Comparison of ENCODE assay signal across 1 cellular context in the genomic region with DNA sequence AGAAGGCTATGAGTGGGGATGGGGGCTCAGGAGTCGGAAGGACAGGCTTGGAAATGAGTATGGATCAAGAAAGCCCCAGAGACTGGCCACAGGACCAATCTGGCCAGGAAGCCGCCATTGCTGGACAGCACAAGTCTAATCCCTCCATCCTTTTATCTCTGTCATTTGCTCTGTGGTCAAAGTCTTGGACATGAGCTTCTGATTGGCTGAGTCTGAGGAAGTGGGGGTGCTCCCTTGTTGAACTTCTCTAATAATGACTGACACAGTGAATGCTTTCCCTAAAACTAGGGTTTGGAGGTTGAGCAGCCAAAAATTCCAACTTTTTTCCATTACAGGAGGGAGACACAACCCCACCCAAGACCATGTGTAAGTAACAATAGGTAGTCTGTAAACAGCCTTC.
TF ChIP-seq lines count a peak whose summit lies in the region.

No MANE protein-coding gene starts in this region.

TF ChIP-seq in K562, 482 proteins besides CTCF, POLR2A, EP300 and RAD21 (continued from another document):
- 0 out of 2 replicates have a peak, but pooled peaks have one; percentile 28 for TF ChIP-seq EHMT2 (IDR thresholded peaks at IDR 0.05)
- no peak for TF ChIP-seq ZNF23 (CRISPR knock-in tag; IDR thresholded peaks at IDR 0.05)
- no peak for TF ChIP-seq ETV5 (CRISPR knock-in tag; IDR thresholded peaks at IDR 0.05; ENCODE audit: low read depth)
- no peak for TF ChIP-seq ZNF584 (CRISPR knock-in tag; IDR thresholded peaks at IDR 0.05; ENCODE audit: low read depth)
- TF ChIP-seq, protein P1, sequence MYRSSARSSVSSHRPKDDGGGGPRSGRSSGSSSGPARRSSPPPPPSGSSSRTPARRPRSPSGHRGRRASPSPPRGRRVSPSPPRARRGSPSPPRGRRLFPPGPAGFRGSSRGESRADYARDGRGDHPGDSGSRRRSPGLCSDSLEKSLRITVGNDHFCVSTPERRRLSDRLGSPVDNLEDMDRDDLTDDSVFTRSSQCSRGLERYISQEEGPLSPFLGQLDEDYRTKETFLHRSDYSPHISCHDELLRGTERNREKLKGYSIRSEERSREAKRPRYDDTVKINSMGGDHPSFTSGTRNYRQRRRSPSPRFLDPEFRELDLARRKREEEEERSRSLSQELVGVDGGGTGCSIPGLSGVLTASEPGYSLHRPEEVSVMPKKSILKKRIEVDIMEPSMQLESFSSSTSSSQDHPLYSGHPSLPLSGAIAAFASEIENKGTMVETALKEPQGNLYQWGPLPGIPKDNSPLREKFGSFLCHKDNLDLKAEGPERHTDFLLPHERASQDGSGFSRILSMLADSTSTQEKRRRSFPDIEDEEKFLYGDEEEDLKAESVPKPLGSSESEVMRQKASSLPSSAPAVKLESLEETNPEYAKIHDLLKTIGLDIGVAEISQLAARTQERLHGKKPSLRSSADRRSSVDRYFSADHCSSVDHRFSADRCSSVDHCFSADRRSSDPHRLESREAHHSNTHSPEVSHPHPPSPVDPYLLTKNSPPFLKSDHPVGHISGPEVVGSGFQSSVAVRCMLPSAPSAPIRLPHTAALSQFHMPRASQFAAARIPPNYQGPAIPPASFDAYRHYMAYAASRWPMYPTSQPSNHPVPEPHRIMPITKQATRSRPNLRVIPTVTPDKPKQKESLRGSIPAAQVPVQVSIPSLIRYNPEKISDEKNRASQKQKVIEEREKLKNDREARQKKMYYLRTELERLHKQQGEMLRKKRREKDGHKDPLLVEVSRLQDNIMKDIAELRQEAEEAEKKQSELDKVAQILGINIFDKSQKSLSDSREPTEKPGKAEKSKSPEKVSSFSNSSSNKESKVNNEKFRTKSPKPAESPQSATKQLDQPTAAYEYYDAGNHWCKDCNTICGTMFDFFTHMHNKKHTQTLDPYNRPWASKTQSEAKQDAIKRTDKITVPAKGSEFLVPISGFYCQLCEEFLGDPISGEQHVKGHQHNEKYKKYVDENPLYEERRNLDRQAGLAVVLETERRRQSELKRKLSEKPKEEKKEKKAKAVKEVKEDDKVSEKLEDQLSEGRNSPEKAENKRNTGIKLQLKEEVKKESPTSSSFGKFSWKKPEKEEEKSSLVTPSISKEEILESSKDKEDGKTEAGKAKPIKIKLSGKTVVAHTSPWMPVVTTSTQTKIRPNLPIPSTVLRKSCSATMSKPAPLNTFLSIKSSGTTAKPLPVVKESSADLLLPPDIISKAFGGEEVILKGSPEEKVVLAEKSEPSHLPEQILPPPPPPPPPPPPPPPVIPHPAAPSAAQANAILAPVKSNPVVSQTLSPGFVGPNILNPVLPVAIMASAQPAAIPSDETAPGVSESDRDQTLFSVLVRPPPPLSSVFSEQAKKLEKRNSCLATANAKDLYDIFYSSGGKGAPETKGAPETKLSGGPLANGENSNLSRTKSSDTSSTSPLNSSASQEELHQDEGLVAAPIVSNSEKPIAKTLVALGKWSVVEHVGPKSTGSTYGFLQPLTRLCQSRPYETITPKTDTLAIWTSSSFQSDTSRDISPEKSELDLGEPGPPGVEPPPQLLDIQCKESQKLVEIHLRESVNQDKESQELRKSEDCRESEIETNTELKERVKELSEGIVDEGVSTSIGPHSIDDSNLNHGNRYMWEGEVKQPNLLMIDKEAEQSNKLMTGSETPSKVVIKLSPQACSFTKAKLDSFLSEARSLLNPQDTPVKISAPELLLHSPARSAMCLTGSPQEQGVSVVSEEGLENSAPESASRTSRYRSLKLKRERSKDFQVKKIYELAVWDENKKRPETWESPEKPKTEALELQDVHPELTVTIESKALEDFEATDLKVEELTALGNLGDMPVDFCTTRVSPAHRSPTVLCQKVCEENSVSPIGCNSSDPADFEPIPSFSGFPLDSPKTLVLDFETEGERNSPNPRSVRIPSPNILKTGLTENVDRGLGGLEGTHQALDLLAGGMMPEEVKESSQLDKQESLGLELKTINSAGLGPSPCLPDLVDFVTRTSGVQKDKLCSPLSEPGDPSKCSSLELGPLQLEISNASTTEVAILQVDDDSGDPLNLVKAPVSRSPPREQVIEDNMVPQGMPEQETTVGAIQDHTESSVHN (IDR thresholded peaks at IDR 0.05; ENCODE audit: borderline replicate concordance in 1 of 2, low read depth in 1 of 2) = no peak
- TF ChIP-seq NFYB (IDR thresholded peaks at IDR 0.05; ENCODE audit: extremely low read depth, insufficient read length) = peak; percentile 55
- TF ChIP-seq SPI1 (IDR thresholded peaks at IDR 0.05; ENCODE audit: borderline replicate concordance, low read depth, low read length) = peak; percentile 80; the same call in 1 of the 2 replicates
- TF ChIP-seq PKNOX1 (IDR thresholded peaks at IDR 0.05) = peak; percentile 53; the same call in 1 of the 2 replicates
- TF ChIP-seq, protein P2, sequence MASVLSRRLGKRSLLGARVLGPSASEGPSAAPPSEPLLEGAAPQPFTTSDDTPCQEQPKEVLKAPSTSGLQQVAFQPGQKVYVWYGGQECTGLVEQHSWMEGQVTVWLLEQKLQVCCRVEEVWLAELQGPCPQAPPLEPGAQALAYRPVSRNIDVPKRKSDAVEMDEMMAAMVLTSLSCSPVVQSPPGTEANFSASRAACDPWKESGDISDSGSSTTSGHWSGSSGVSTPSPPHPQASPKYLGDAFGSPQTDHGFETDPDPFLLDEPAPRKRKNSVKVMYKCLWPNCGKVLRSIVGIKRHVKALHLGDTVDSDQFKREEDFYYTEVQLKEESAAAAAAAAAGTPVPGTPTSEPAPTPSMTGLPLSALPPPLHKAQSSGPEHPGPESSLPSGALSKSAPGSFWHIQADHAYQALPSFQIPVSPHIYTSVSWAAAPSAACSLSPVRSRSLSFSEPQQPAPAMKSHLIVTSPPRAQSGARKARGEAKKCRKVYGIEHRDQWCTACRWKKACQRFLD (CRISPR knock-in tag; IDR thresholded peaks at IDR 0.05) = no peak
- TF ChIP-seq YY1 (IDR thresholded peaks at IDR 0.05; ENCODE audit: borderline replicate concordance in 1 of 3, control insufficient read depth in 1 of 3, extremely low read depth in 1 of 3, insufficient read depth in 3 of 3, insufficient read length in 1 of 3, insufficient replicate concordance in 2 of 3, low read depth in 1 of 3, low read length in 2 of 3) = peak in 1 of 3 experiments; percentile 59
- TF ChIP-seq MECOM (CRISPR knock-in tag; IDR thresholded peaks at IDR 0.05) = peak; percentile 68; the same call in 1 of the 2 replicates
- TF ChIP-seq CTBP1 (IDR thresholded peaks at IDR 0.05; ENCODE audit: borderline replicate concordance) = 0 out of 2 replicates have a peak, but pooled peaks have one; percentile 15
- TF ChIP-seq NR2C1 (IDR thresholded peaks at IDR 0.05) = no peak
- TF ChIP-seq NR2C1 (tag; IDR thresholded peaks at IDR 0.05) = no peak
- no peak for TF ChIP-seq SRSF7 (optimal IDR thresholded peaks at IDR 0.05; ENCODE audit: low read depth, low read length)
- TF ChIP-seq, protein P3, sequence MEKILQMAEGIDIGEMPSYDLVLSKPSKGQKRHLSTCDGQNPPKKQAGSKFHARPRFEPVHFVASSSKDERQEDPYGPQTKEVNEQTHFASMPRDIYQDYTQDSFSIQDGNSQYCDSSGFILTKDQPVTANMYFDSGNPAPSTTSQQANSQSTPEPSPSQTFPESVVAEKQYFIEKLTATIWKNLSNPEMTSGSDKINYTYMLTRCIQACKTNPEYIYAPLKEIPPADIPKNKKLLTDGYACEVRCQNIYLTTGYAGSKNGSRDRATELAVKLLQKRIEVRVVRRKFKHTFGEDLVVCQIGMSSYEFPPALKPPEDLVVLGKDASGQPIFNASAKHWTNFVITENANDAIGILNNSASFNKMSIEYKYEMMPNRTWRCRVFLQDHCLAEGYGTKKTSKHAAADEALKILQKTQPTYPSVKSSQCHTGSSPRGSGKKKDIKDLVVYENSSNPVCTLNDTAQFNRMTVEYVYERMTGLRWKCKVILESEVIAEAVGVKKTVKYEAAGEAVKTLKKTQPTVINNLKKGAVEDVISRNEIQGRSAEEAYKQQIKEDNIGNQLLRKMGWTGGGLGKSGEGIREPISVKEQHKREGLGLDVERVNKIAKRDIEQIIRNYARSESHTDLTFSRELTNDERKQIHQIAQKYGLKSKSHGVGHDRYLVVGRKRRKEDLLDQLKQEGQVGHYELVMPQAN (IDR thresholded peaks at IDR 0.05; ENCODE audit: borderline replicate concordance) = no peak
- no peak for TF ChIP-seq IFI16 (CRISPR knock-in tag; IDR thresholded peaks at IDR 0.05)
- peak; percentile 38; the same call in 1 of the 2 replicates for TF ChIP-seq TCF7 (IDR thresholded peaks at IDR 0.05; ENCODE audit: borderline replicate concordance)
- peak in 1 of 2 experiments; percentile 44; a peak in 1 of 4 replicates for TF ChIP-seq RCOR1 (IDR thresholded peaks at IDR 0.05; ENCODE audit: borderline replicate concordance in 1 of 2, low read depth in 2 of 2, low read length in 2 of 2)
- peak; percentile 79; the same call in 1 of the 2 replicates for TF ChIP-seq ZNF263 (CRISPR knock-in tag; IDR thresholded peaks at IDR 0.05; ENCODE audit: borderline replicate concordance)
